In the genomic region with DNA sequence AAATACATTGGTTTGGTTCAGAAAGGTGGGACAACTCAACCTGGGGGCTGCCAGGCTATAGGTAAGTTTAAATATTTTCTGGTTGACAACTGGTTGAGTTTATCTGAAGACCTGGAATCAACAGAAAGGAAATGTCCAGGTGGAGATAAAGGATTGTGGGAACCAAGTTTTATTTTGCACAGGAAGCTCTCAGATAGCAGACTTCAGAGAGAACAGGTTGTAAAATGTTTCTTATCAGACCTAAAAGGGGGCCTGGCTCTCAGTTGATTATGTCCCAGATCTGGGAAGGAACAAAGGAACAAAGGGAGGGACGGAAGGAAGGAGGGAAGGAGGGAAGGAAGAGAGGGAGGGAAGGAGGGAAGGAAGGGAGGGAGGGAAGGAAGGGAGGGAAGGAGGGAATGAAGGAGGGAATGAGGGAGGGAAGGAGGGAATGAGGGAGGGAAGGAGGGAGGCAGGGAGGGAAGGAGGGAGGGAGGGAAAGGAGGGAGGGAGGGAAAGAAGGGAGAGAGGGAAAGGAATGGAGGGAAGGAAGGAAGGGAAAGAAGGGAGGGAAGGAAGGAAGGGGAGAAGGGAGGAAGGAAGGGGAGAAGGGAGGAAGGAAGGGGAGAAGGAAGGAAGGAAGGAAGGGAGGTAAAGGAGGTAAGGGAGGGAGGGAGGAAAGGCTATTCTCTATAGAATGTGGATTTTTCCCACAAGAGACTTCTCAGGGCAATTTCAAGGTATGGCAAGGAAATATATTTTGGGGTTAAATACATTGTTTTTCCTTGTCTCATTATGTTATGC, we compare ENCODE assay signal across 23 cellular contexts.
"Had no signal": no experiment of that assay in that cellular context is flagged by ENCODE, and none has a peak within 500 bp of the region (broad histone marks: within the 10 kb centered on the region; RNA-seq: fewer than 3 reads in every experiment).

No MANE protein-coding gene starts in this region.

- H3K36me3 ChIP-seq: colonic mucosa, heart left ventricle, neutrophil, thoracic aorta had no signal

- H3K9me3 ChIP-seq: colonic mucosa, neutrophil, stomach, thoracic aorta had no signal

- ATAC-seq: esophagus mucosa; heart left ventricle; left lobe of liver; mucosa of descending colon; naive thymus-derived CD8-positive, alpha-beta T cell; sciatic nerve had no signal

- H3K4me1 ChIP-seq: colonic mucosa had no signal

- H3K4me3 Mint-ChIP-seq: naive thymus-derived CD8-positive, alpha-beta T cell had no signal

- H3K27me3 Mint-ChIP-seq: naive thymus-derived CD8-positive, alpha-beta T cell had no signal

- H3K4me3 ChIP-seq: colonic mucosa, heart left ventricle, mucosa of descending colon, skin epidermis, stomach, thoracic aorta had no signal

- H3K27me3 ChIP-seq: colonic mucosa, heart left ventricle, neutrophil, stomach had no signal

- H3K27ac ChIP-seq: colonic mucosa, heart left ventricle, neutrophil, skin epidermis, stomach, thoracic aorta had no signal

- DNase-seq: colonic mucosa; dermis blood vessel endothelial cell; effector CD8-positive, alpha-beta T cell; heart left ventricle; hippocampal formation; mammary epithelial cell; mucosa of descending colon; naive thymus-derived CD8-positive, alpha-beta T cell; posterior cingulate gyrus; stimulated activated CD4-positive, alpha-beta T cell treated with anti-CD3 and anti-CD28 coated beads, Interleukin-2, amount 100 ng/mL, for 24 hours; stimulated activated CD4-positive, alpha-beta T cell treated with anti-CD3 and anti-CD28 coated beads, Interleukin-4, amount 100 ng/mL, for 4 hours; stimulated activated naive CD4-positive, alpha-beta T cell; stomach; substantia nigra; trophoblast cell had no signal

- FAIRE-seq: endometrium, frontal cortex had no signal
